ENCODE assay signal across 11 cellular contexts in genomic region chr4:87025614-87026041, GRCh38.
A peak's percentile ranks its signal among the peaks of the same experiment; 100 is the strongest.
DNase-seq lines count a peak whose midpoint lies in the region; ATAC-seq, FAIRE-seq and TF ChIP-seq lines count a peak whose summit lies in the region.
"Had no signal": no experiment of that assay in that cellular context is flagged by ENCODE, and none has a peak within 500 bp of the region (broad histone marks: within the 10 kb centered on the region; RNA-seq: fewer than 3 reads in every experiment).

No MANE protein-coding gene starts in this region.

- intact Hi-C loops in breast epithelium (cut with DNase I; ENCODE audit: low total_unique reads), result no loop called here
- intact Hi-C loops in mammary epithelial cell (cut with micrococcal nuclease), result no loop called here
- intact Hi-C loops in GM12878 (cut with micrococcal nuclease; ENCODE audit: unreplicated experiment), result loop anchor here (2.0 kb wide), 2 partner anchors 19 to 47 kb away; no protein-coding TSS in a partner anchor
- intact Hi-C loops in uterus (cut with DNase I; ENCODE audit: low total_unique reads), result no loop called here

- H3K27me3 ChIP-seq in breast epithelium (no peaks in the 10 kb centered on the region), mammary epithelial cell (ENCODE audit: insufficient read depth, low read length) (no peaks in the 10 kb centered on the region), GM12878 (replicated peaks in 1 of 2; ENCODE audit: control insufficient read depth in 2 of 2, insufficient read depth in 2 of 2, low read length in 1 of 2) (no peaks in the 10 kb centered on the region), uterus (no peaks in the 10 kb centered on the region)
- H3K27me3 ChIP-seq: Peyer's patch had no signal

- 88% methylated on average over 6 of the region's 6 CpGs for WGBS in mammary epithelial cell (ENCODE audit: low coverage, missing lambda C conversion rate)
- 81% methylated on average over 6 of the region's 6 CpGs for WGBS in GM12878 (ENCODE audit: insufficient coverage, insufficient replicate concordance, low lambda C conversion rate, missing lambda C conversion rate)

- H3K9me3 ChIP-seq in breast epithelium (no peaks in the 10 kb centered on the region), mammary epithelial cell (replicated peaks; ENCODE audit: insufficient read depth, low read length) (no peaks in the 10 kb centered on the region), GM12878 (replicated peaks; ENCODE audit: control insufficient read depth, insufficient read depth, low read length) (no peaks in the 10 kb centered on the region; the same call in 2 of the 3 replicates), uterus (no peaks in the 10 kb centered on the region)
- H3K9me3 ChIP-seq: Peyer's patch, thoracic aorta had no signal

- peak in 1 of 2 experiments; percentile 29; a peak in 1 of 4 replicates for TF ChIP-seq EP300 in GM12878 (IDR thresholded peaks at IDR 0.05; ENCODE audit: borderline replicate concordance in 1 of 2, control insufficient read depth in 1 of 2, low read depth in 2 of 2, low read length in 2 of 2)

- in situ Hi-C loops in mammary epithelial cell (cut with MboI; ENCODE audit: low sequenced_read_pairs in 2 of 2), result no loop called here
- in situ Hi-C loops in GM12878 (cut with MboI), result no loop called here

- CTCF ChIA-PET in mammary epithelial cell (lab: Charles Lee; ENCODE audit: low non-redundant PET) (no interaction called here), GM12878 (lab: Yijun Ruan, JAX) (interaction anchor here (3.2 kb wide), 1 partner anchor 103 kb away, joined by 11 read pairs; no protein-coding TSS in a partner anchor)

- FAIRE-seq in GM12878 (lab: Jason Lieb, UNC), result no peak

- H4K20me1 ChIP-seq in mammary epithelial cell (ENCODE audit: insufficient read depth, low read length) (no peaks in the 10 kb centered on the region), GM12878 (ENCODE audit: control insufficient read depth, insufficient read depth) (no peaks in the 10 kb centered on the region)

- dilution Hi-C loops in mammary epithelial cell (cut with HindIII; ENCODE audit: low sequenced_read_pairs), result no loop called here

- H3K27ac ChIP-seq in breast epithelium, result peak overlapping the region; percentile 5 to 68
- H3K27ac ChIP-seq in mammary epithelial cell (ENCODE audit: insufficient read depth, low read depth, low read length), result no peak overlapping the region
- H3K27ac ChIP-seq in GM12878 (ENCODE audit: control insufficient read depth, insufficient read depth), result peak overlapping the region; percentile 98
- H3K27ac ChIP-seq in uterus, result peak overlapping the region; percentile 79 to 99

- H3K4me1 ChIP-seq in breast epithelium (peaks cover 2 to 21% of the 10 kb centered on the region in 2 donors), mammary epithelial cell (ENCODE audit: insufficient read depth, low read length) (peaks cover under 1% of the 10 kb centered on the region), GM12878 (ENCODE audit: control insufficient read depth, insufficient read depth, low read length) (peaks cover 38% of the 10 kb centered on the region), uterus (peaks cover 18 to 54% of the 10 kb centered on the region in 2 donors)

- H3K36me3 ChIP-seq in breast epithelium (no peaks in the 10 kb centered on the region), mammary epithelial cell (ENCODE audit: insufficient read depth, low read length) (no peaks in the 10 kb centered on the region), GM12878 (ENCODE audit: control insufficient read depth in 2 of 2, insufficient read depth in 2 of 2, low read length in 1 of 2) (peaks cover 0 to 5% of the 10 kb centered on the region in 2 experiments; a peak in 2 of 4 replicates), uterus (no peaks in the 10 kb centered on the region)
- H3K36me3 ChIP-seq: Peyer's patch, thoracic aorta had no signal

- H3K4me2 ChIP-seq in mammary epithelial cell (ENCODE audit: insufficient read depth, low read depth, low read length), result no peak overlapping the region
- no peak overlapping the region; the same call in 1 of the 2 replicates for H3K4me2 ChIP-seq in GM12878 (ENCODE audit: control insufficient read depth, insufficient read depth)

- H3K4me3 ChIP-seq in breast epithelium (no peak overlapping the region), mammary epithelial cell (replicated peaks in 1 of 3; ENCODE audit: insufficient read depth in 1 of 3, low read depth in 2 of 3, low read length in 3 of 3) (no peak overlapping the region), GM12878 (no peak overlapping the region), uterus (no peak overlapping the region)
- H3K4me3 ChIP-seq: Peyer's patch, thoracic aorta had no signal

- BruUV-seq in mammary epithelial cell (replicated peaks; lab: Mats Ljungman, UMichigan), result no TSS peak
- BruUV-seq in GM12878 (replicated peaks; lab: Mats Ljungman, UMichigan), result no TSS peak

- H3K9ac ChIP-seq in mammary epithelial cell (ENCODE audit: insufficient read depth, low read length) (no peak overlapping the region), GM12878 (ENCODE audit: control insufficient read depth, insufficient read depth, low read length) (no peak overlapping the region)

- ATAC-seq in HG02981 (IDR thresholded peaks at IDR 0.05; ENCODE audit: unreplicated experiment), result peak; percentile 82
- peak; percentile 62 for ATAC-seq in GM12878
- ATAC-seq: right cardiac atrium had no signal

- RAD21 ChIA-PET in GM12878 (lab: Charles Lee; ENCODE audit: unreplicated experiment), result interaction anchor here (0.9 to 2.9 kb wide), 7 partner anchors 14 to 89 kb away, joined by 4 to 13 read pairs (median 6); no protein-coding TSS in a partner anchor

- SMC1A ChIA-PET in GM12878 (lab: Charles Lee; ENCODE audit: uncharacterized antibody, unreplicated experiment), result interaction anchor here (1.5 to 2.1 kb wide), 4 partner anchors 11 to 21 kb away, joined by 4 to 14 read pairs (median 8); no protein-coding TSS in a partner anchor

- POLR2A ChIA-PET in GM12878 (lab: Charles Lee), result interaction anchor here (0.5 to 4.3 kb wide), 5 partner anchors 14 to 97 kb away, joined by 3 to 26 read pairs (median 4); no protein-coding TSS in a partner anchor

- TF ChIP-seq RAD21 in GM12878 (IDR thresholded peaks at IDR 0.05; ENCODE audit: insufficient read depth, low read depth, low read length), result no peak

- TF ChIP-seq POLR2A in breast epithelium (IDR thresholded peaks at IDR 0.05) (no peak), GM12878 (IDR thresholded peaks at IDR 0.05; ENCODE audit: low read depth, low read length) (no peak), uterus (IDR thresholded peaks at IDR 0.05) (no peak)

- H3K79me2 ChIP-seq in mammary epithelial cell (ENCODE audit: insufficient read depth, low read length) (peaks cover 91% of the 10 kb centered on the region), GM12878 (ENCODE audit: control insufficient read depth, insufficient read depth, low read length) (peaks cover 95% of the 10 kb centered on the region)

- no peak for TF ChIP-seq CTCF in breast epithelium (IDR thresholded peaks at IDR 0.05)
- no peak for TF ChIP-seq CTCF in mammary epithelial cell (conservative IDR thresholded peaks at IDR 0.05 in 1 of 2, IDR thresholded peaks at IDR 0.05 in 1 of 2; ENCODE audit: extremely low read depth in 1 of 2, insufficient read depth in 1 of 2, low read depth in 1 of 2, low read length in 2 of 2)
- no peak for TF ChIP-seq CTCF in GM12878 (IDR thresholded peaks at IDR 0.05 in 2 of 3, conservative IDR thresholded peaks at IDR 0.05 in 1 of 3; ENCODE audit: control insufficient read depth in 2 of 3, extremely low read depth in 1 of 3, insufficient read depth in 1 of 3, low read depth in 3 of 3, low read length in 3 of 3)
- no peak for TF ChIP-seq CTCF in uterus (IDR thresholded peaks at IDR 0.05)

- no peak for DNase-seq in breast epithelium (ENCODE audit: low spot score in 2 of 2)
- DNase-seq in mammary epithelial cell, result no peak
- peak; percentile 50 for DNase-seq in GM12878 (ENCODE audit: low read depth, low spot score)
- DNase-seq in uterus, result no peak
- no peak for DNase-seq in AG08395 (ENCODE audit: low spot score)
- no peak for DNase-seq in cerebellar cortex (ENCODE audit: low spot score)
- no peak for DNase-seq in activated T-cell treated with anti-CD3 and anti-CD28 coated beads, Interleukin-2, amount 50 U/mL, for 48 hours
- DNase-seq: Peyer's patch, right cardiac atrium had no signal

- no peak overlapping the region for H2AFZ ChIP-seq in mammary epithelial cell (ENCODE audit: low read depth, low read length)
- H2AFZ ChIP-seq in GM12878 (ENCODE audit: control insufficient read depth, low read depth, low read length), result no peak overlapping the region

TF ChIP-seq in GM12878, 131 proteins besides CTCF, POLR2A, EP300 and RAD21 (continues in another document):
- TF ChIP-seq BHLHE40 (IDR thresholded peaks at IDR 0.05; ENCODE audit: borderline replicate concordance in 1 of 2, low read depth in 2 of 2, low read length in 1 of 2) (peak in 1 of 2 experiments; percentile 5; a peak in 1 of 4 replicates), ZNF274 (IDR thresholded peaks at IDR 0.05; ENCODE audit: insufficient read depth, insufficient read length) (no peak), CBFB (IDR thresholded peaks at IDR 0.05; ENCODE audit: low read depth) (no peak)
- TF ChIP-seq, protein P1, sequence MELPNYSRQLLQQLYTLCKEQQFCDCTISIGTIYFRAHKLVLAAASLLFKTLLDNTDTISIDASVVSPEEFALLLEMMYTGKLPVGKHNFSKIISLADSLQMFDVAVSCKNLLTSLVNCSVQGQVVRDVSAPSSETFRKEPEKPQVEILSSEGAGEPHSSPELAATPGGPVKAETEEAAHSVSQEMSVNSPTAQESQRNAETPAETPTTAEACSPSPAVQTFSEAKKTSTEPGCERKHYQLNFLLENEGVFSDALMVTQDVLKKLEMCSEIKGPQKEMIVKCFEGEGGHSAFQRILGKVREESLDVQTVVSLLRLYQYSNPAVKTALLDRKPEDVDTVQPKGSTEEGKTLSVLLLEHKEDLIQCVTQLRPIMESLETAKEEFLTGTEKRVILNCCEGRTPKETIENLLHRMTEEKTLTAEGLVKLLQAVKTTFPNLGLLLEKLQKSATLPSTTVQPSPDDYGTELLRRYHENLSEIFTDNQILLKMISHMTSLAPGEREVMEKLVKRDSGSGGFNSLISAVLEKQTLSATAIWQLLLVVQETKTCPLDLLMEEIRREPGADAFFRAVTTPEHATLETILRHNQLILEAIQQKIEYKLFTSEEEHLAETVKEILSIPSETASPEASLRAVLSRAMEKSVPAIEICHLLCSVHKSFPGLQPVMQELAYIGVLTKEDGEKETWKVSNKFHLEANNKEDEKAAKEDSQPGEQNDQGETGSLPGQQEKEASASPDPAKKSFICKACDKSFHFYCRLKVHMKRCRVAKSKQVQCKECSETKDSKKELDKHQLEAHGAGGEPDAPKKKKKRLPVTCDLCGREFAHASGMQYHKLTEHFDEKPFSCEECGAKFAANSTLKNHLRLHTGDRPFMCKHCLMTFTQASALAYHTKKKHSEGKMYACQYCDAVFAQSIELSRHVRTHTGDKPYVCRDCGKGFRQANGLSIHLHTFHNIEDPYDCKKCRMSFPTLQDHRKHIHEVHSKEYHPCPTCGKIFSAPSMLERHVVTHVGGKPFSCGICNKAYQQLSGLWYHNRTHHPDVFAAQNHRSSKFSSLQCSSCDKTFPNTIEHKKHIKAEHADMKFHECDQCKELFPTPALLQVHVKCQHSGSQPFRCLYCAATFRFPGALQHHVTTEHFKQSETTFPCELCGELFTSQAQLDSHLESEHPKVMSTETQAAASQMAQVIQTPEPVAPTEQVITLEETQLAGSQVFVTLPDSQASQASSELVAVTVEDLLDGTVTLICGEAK (IDR thresholded peaks at IDR 0.05; ENCODE audit: borderline replicate concordance), result no peak
